In the genomic region with DNA sequence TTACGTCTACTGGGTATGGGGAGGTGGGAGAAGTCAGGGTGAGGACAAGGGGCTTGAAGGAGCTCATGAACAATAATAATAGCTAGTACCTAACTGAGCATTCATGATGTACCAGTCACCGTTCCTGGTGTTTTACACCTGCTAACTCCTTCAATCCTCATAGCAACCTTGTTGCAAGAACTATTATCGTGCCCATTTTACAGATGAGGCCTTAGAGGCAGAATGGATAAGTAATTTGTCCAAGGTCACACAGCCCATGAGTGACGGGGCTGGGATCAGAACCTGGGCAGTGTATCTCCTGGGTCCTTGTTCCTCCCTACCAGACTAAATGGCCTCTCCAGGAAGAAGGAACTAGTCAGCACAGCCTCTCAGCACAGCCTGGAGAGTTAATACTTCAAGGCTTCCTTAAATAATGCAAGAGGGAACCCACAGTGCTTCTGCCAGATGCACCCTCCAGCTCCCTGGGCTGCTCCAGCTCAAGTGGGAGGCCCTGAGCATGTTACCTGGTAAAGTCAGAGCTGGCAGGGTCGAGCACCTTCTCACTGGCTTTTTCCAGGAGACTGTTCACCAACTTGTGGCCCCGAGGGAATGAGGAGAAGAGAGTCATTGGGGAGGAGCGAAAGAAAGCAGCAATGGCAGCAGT, we compare ENCODE assay signal across 14 cellular contexts.
"Had no signal": no experiment of that assay in that cellular context is flagged by ENCODE, and none has a peak within 500 bp of the region (broad histone marks: within the 10 kb centered on the region; RNA-seq: fewer than 3 reads in every experiment).

No MANE protein-coding gene starts in this region.

- H3K4me1 ChIP-seq: breast epithelium, esophagus muscularis mucosa, thyroid gland had no signal

- H3K27ac Mint-ChIP-seq: activated CD8-positive, alpha-beta memory T cell treated with anti-CD3 and anti-CD28 coated beads, Interleukin-2, amount 10 ng/mL, durations not matched to agents 7 days and 5 days; activated T-cell treated with anti-CD3 and anti-CD28 coated beads, Interleukin-2, amount 50 U/mL, for 24 hours; nephron; T-helper 2 cell treated with Interferon-gamma antibody and Interleukin-4, amounts not matched to agents 5 μg/mL and 100 μg/mL, for 36 hours had no signal

- H3K27me3 Mint-ChIP-seq: activated CD8-positive, alpha-beta memory T cell treated with anti-CD3 and anti-CD28 coated beads, Interleukin-2, amount 10 ng/mL, durations not matched to agents 7 days and 5 days; activated T-cell treated with anti-CD3 and anti-CD28 coated beads, Interleukin-2, amount 50 U/mL, for 24 hours had no signal

- H3K4me3 ChIP-seq: breast epithelium, esophagus muscularis mucosa, right atrium auricular region, thyroid gland had no signal

- H3K27ac ChIP-seq: breast epithelium, esophagus muscularis mucosa, right atrium auricular region, thyroid gland had no signal

- H3K27me3 ChIP-seq: breast epithelium, esophagus muscularis mucosa, right atrium auricular region, thyroid gland had no signal

- ATAC-seq: activated CD8-positive, alpha-beta memory T cell treated with anti-CD3 and anti-CD28 coated beads, Interleukin-2, amount 10 ng/mL, durations not matched to agents 7 days and 5 days; activated naive CD4-positive, alpha-beta T cell treated with anti-CD3 and anti-CD28 coated beads, Interleukin-2, amount 50 U/mL, for 72 hours had no signal

- FAIRE-seq: small intestine had no signal

- H3K4me1 Mint-ChIP-seq: activated CD8-positive, alpha-beta memory T cell treated with anti-CD3 and anti-CD28 coated beads, Interleukin-2, amount 10 ng/mL, durations not matched to agents 7 days and 5 days; immature natural killer cell; nephron had no signal

- DNase-seq: activated CD4-positive, alpha-beta T cell treated with anti-CD3 and anti-CD28 coated beads, Interleukin-2, amount 50 U/mL, for 48 hours; activated CD4-positive, CD25-positive, alpha-beta regulatory T cell treated with anti-CD3 and anti-CD28 coated beads, Interleukin-2, amount 50 U/mL, for 72 hours; activated CD8-positive, alpha-beta memory T cell treated with anti-CD3 and anti-CD28 coated beads, Interleukin-2, amount 10 ng/mL, durations not matched to agents 7 days and 5 days; activated effector memory CD4-positive, alpha-beta T cell treated with Interleukin-2 at 50 U/mL for 16 hours; activated T-cell treated with anti-CD3 and anti-CD28 coated beads, Interleukin-2, amount 50 U/mL, for 24 hours; immature natural killer cell; small intestine; thyroid gland had no signal

- H3K4me3 Mint-ChIP-seq: activated CD8-positive, alpha-beta memory T cell treated with anti-CD3 and anti-CD28 coated beads, Interleukin-2, amount 10 ng/mL, durations not matched to agents 7 days and 5 days; activated T-cell treated with anti-CD3 and anti-CD28 coated beads, Interleukin-2, amount 50 U/mL, for 24 hours; immature natural killer cell; nephron; T-helper 2 cell treated with Interferon-gamma antibody and Interleukin-4, amounts not matched to agents 5 μg/mL and 100 μg/mL, for 36 hours had no signal

- H3K9me3 ChIP-seq: breast epithelium, esophagus muscularis mucosa, right atrium auricular region, thyroid gland had no signal
